ENCODE assay signal across 18 cellular contexts in genomic region chr9:28882528-28882927, GRCh38.
"Had no signal": no experiment of that assay in that cellular context is flagged by ENCODE, and none has a peak within 500 bp of the region (broad histone marks: within the 10 kb centered on the region; RNA-seq: fewer than 3 reads in every experiment).

No MANE protein-coding gene starts in this region.

- H3K36me3 ChIP-seq: SJCRH30 had no signal

- H3K4me3 ChIP-seq: SJCRH30 had no signal

- DNase-seq: IMR-90, Karpas-422, KG1, MV-4-11, NCI-H1048, NCI-H1105, NCI-H1417 treated with DMSO at 0.1 percent for 48 hours, NCI-H1694, NCI-H187 treated with DMSO at 0.1 percent for 48 hours, NCI-H2029 treated with DMSO at 0.1 percent for 48 hours, NCI-H2227 treated with DMSO at 0.1 percent for 48 hours, NCI-H524, NCI-H774, PC-3, SHP77 treated with DMSO at 0.1 percent for 48 hours, SJCRH30, T-helper 1 cell had no signal

- H3K27ac ChIP-seq: SJCRH30 had no signal

- FAIRE-seq: HepG2 had no signal

- H3K27me3 ChIP-seq: SJCRH30 had no signal
